20 cellular contexts compared by ENCODE assay signal in the genomic region with DNA sequence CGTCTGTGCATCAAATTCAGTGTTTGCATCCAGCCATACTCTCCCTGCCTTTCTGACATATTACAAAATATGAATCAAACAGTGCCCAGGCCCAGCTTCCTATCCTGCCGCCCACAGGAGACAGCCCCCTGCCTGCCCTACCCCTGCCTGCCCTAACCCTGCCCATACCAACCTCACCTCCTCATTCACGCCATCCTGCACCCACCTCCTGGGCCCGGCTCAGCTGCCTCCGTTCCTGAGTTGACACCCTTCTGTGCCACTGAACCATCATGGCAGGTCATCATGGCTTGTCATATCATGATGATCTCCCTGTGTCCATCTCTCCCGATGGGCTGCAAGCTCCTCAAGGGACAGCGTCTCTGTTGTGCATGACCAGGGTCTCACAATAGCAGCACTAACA.
"Had no signal": no experiment of that assay in that cellular context is flagged by ENCODE, and none has a peak within 500 bp of the region (broad histone marks: within the 10 kb centered on the region; RNA-seq: fewer than 3 reads in every experiment).

No MANE protein-coding gene starts in this region.

- H3K4me3 ChIP-seq: coronary artery, lung, mucosa of descending colon, neural progenitor cell, psoas muscle, right atrium auricular region, tibial nerve, uterus had no signal

- DNase-seq: activated naive CD4-positive, alpha-beta T cell; activated naive CD8-positive, alpha-beta T cell treated with anti-CD3 and anti-CD28 coated beads for 36 hours; activated T-cell treated with anti-CD3 and anti-CD28 coated beads, Interleukin-2, amount 50 U/mL, for 4 hours; erythroblast; foreskin fibroblast; psoas muscle; stimulated activated CD4-positive, alpha-beta T cell treated with anti-CD3 and anti-CD28 coated beads, Interleukin-2, amount 100 ng/mL, for 24 hours; stimulated activated naive CD8-positive, alpha-beta T cell treated with anti-CD3 and anti-CD28 coated beads, Interleukin-15, amount 100 ng/mL, for 72 hours; T-helper 9 cell had no signal

- H3K4me3 Mint-ChIP-seq: activated naive CD8-positive, alpha-beta T cell treated with anti-CD3 and anti-CD28 coated beads for 36 hours; activated T-cell treated with anti-CD3 and anti-CD28 coated beads, Interleukin-2, amount 50 U/mL, for 4 hours; neural progenitor cell; stimulated activated effector memory CD8-positive, alpha-beta T cell treated with anti-CD3 and anti-CD28 coated beads, Interleukin-12 subunit alpha, Interleukin-12 subunit beta, amount 100 ng/mL, for 72 hours; stimulated activated naive CD8-positive, alpha-beta T cell treated with anti-CD3 and anti-CD28 coated beads, Interleukin-15, amount 100 ng/mL, for 72 hours had no signal

- H3K36me3 Mint-ChIP-seq: activated naive CD8-positive, alpha-beta T cell treated with anti-CD3 and anti-CD28 coated beads for 36 hours; stimulated activated effector memory CD8-positive, alpha-beta T cell treated with anti-CD3 and anti-CD28 coated beads, Interleukin-12 subunit alpha, Interleukin-12 subunit beta, amount 100 ng/mL, for 72 hours had no signal

- H2AFZ ChIP-seq: neural progenitor cell had no signal

- H3K4me1 Mint-ChIP-seq: activated naive CD8-positive, alpha-beta T cell treated with anti-CD3 and anti-CD28 coated beads for 36 hours; stimulated activated effector memory CD8-positive, alpha-beta T cell treated with anti-CD3 and anti-CD28 coated beads, Interleukin-12 subunit alpha, Interleukin-12 subunit beta, amount 100 ng/mL, for 72 hours; stimulated activated naive CD8-positive, alpha-beta T cell treated with anti-CD3 and anti-CD28 coated beads, Interleukin-15, amount 100 ng/mL, for 72 hours had no signal

- H3K36me3 ChIP-seq: neural progenitor cell, right atrium auricular region, uterus had no signal

- H3K9ac ChIP-seq: neural progenitor cell had no signal

- H3K9me3 Mint-ChIP-seq: activated naive CD8-positive, alpha-beta T cell treated with anti-CD3 and anti-CD28 coated beads for 36 hours; activated T-cell treated with anti-CD3 and anti-CD28 coated beads, Interleukin-2, amount 50 U/mL, for 4 hours; activated T-helper 2 cell treated with anti-CD3 and anti-CD28 coated beads, Interferon-gamma antibody, Interleukin-2, Interleukin-4, amounts not matched to agents 10 μg/mL and 5 μg/mL and 100 μg/mL, durations not matched to agents 14 hours and 24 hours and 36 hours; stimulated activated effector memory CD8-positive, alpha-beta T cell treated with anti-CD3 and anti-CD28 coated beads, Interleukin-12 subunit alpha, Interleukin-12 subunit beta, amount 100 ng/mL, for 72 hours; stimulated activated naive CD8-positive, alpha-beta T cell treated with anti-CD3 and anti-CD28 coated beads, Interleukin-15, amount 100 ng/mL, for 72 hours had no signal

- H3K9me3 ChIP-seq: mucosa of descending colon, psoas muscle, right atrium auricular region, tibial nerve, uterus had no signal

- FAIRE-seq: bronchial epithelial cell had no signal

- H3K27me3 Mint-ChIP-seq: activated naive CD8-positive, alpha-beta T cell treated with anti-CD3 and anti-CD28 coated beads for 36 hours; stimulated activated naive CD8-positive, alpha-beta T cell treated with anti-CD3 and anti-CD28 coated beads, Interleukin-15, amount 100 ng/mL, for 72 hours had no signal

- H3K27me3 ChIP-seq: neural progenitor cell, right atrium auricular region, tibial nerve, uterus had no signal

- H3K27ac ChIP-seq: neural progenitor cell, psoas muscle, right atrium auricular region had no signal

- H3K4me2 ChIP-seq: neural progenitor cell had no signal

- ATAC-seq: activated T-cell treated with anti-CD3 and anti-CD28 coated beads, Interleukin-2, amount 50 U/mL, for 4 hours; left lobe of liver; mucosa of descending colon; psoas muscle; stimulated activated effector memory CD8-positive, alpha-beta T cell treated with anti-CD3 and anti-CD28 coated beads, Interleukin-12 subunit alpha, Interleukin-12 subunit beta, amount 100 ng/mL, for 72 hours; stimulated activated naive CD8-positive, alpha-beta T cell treated with anti-CD3 and anti-CD28 coated beads, Interleukin-15, amount 100 ng/mL, for 72 hours had no signal

- H3K27ac Mint-ChIP-seq: activated naive CD8-positive, alpha-beta T cell treated with anti-CD3 and anti-CD28 coated beads for 36 hours; activated T-helper 2 cell treated with anti-CD3 and anti-CD28 coated beads, Interferon-gamma antibody, Interleukin-2, Interleukin-4, amounts not matched to agents 10 μg/mL and 5 μg/mL and 100 μg/mL, durations not matched to agents 14 hours and 24 hours and 36 hours; neural progenitor cell; stimulated activated effector memory CD8-positive, alpha-beta T cell treated with anti-CD3 and anti-CD28 coated beads, Interleukin-12 subunit alpha, Interleukin-12 subunit beta, amount 100 ng/mL, for 72 hours; stimulated activated naive CD8-positive, alpha-beta T cell treated with anti-CD3 and anti-CD28 coated beads, Interleukin-15, amount 100 ng/mL, for 72 hours had no signal
